ENCODE assay signal across 10 cellular contexts in the genomic region with DNA sequence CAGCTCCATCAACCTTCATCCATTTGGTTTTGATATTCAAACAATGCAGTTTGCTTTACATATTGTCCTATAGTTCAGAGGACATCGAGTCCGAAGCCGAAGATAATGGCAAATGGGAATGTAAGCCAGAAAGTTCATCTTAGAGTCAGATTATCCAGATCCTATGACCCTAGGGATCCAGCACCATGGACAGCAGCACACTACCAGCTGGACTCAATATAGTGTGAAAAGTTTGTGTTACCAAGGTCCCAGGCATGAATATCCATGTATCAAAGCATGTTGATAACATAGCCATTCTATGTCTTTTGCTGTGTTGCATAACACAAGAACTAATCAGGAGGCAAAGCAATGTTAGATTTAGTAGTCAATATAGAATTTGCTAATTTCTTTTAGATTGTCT. TPM values are rescaled to one million over a fixed set of nuclear protein-coding genes. Genes with fewer than 3 reads are reported as not detected.
A peak's percentile ranks its signal among the peaks of the same experiment; 100 is the strongest.
DNase-seq lines count a peak whose midpoint lies in the region; ATAC-seq, FAIRE-seq and TF ChIP-seq lines count a peak whose summit lies in the region.
"Had no signal": no experiment of that assay in that cellular context is flagged by ENCODE, and none has a peak within 500 bp of the region (broad histone marks: within the 10 kb centered on the region; RNA-seq: fewer than 3 reads in every experiment).

No MANE protein-coding gene starts in this region.

- H4K20me1 ChIP-seq in astrocyte (ENCODE audit: insufficient read depth, low read length) = no peaks in the 10 kb centered on the region

- 53% methylated on average over 3 of the region's 3 CpGs for WGBS in liver

- H3K4me3 ChIP-seq in astrocyte (ENCODE audit: insufficient read depth, low read depth, low read length) = no peak overlapping the region
- no peak overlapping the region for H3K4me3 ChIP-seq in liver (ENCODE audit: low read depth in 1 of 3, low read length in 3 of 3)
- no peak overlapping the region for H3K4me3 ChIP-seq in tibial artery

- no peak overlapping the region for H3K9ac ChIP-seq in astrocyte (ENCODE audit: low read length)
- H3K9ac ChIP-seq in liver (ENCODE audit: low read depth in 1 of 2, low read length in 2 of 2) = no peak overlapping the region

- no peak overlapping the region for H3K4me3 Mint-ChIP-seq in astrocyte (ENCODE audit: unreplicated experiment)
- H3K4me3 Mint-ChIP-seq in stimulated activated memory B cell treated with anti-CD40 and anti-IgM and Interleukin-4, amounts not matched to agents 10 μg/mL and 1 μg/mL and 100 μg/mL, for 72 hours = no peak overlapping the region
- H3K4me3 Mint-ChIP-seq in T-helper 2 cell treated with Interferon-gamma antibody and Interleukin-4, amounts not matched to agents 5 μg/mL and 100 μg/mL, for 36 hours = no peak overlapping the region

- H3K36me3 ChIP-seq in astrocyte (ENCODE audit: insufficient read depth, low read length) (no peaks in the 10 kb centered on the region), liver (ENCODE audit: control insufficient read depth in 4 of 4, insufficient read depth in 3 of 4, low read depth in 1 of 4, low read length in 3 of 4) (no peaks in the 10 kb centered on the region), tibial artery (no peaks in the 10 kb centered on the region)

- no peak for TF ChIP-seq POLR2A in GM12892 (IDR thresholded peaks at IDR 0.05; ENCODE audit: low read depth, low read length)

- no peaks in the 10 kb centered on the region for H3K9me3 ChIP-seq in astrocyte (ENCODE audit: insufficient read depth, low read depth, low read length)
- H3K9me3 ChIP-seq in liver (ENCODE audit: control insufficient read depth in 4 of 4, low read length in 3 of 4) = peaks cover 0 to 4% (median 0%) of the 10 kb centered on the region in 4 donors
- H3K9me3 ChIP-seq in tibial artery = no peaks in the 10 kb centered on the region

- H3K4me1 Mint-ChIP-seq in astrocyte (ENCODE audit: low read depth, unreplicated experiment) = no peaks in the 10 kb centered on the region
- H3K4me1 Mint-ChIP-seq in stimulated activated memory B cell treated with anti-CD40 and anti-IgM and Interleukin-4, amounts not matched to agents 10 μg/mL and 1 μg/mL and 100 μg/mL, for 72 hours = peaks cover 11% of the 10 kb centered on the region
- peaks cover 3% of the 10 kb centered on the region for H3K4me1 Mint-ChIP-seq in T-helper 2 cell treated with Interferon-gamma antibody and Interleukin-4, amounts not matched to agents 5 μg/mL and 100 μg/mL, for 36 hours (ENCODE audit: low read depth)

- TF ChIP-seq CTCF in astrocyte (IDR thresholded peaks at IDR 0.05; ENCODE audit: insufficient read depth, low read depth, low read length) = no peak
- no peak for TF ChIP-seq CTCF in liver (IDR thresholded peaks at IDR 0.05; ENCODE audit: low read depth, low read length, missing input control)
- TF ChIP-seq CTCF in tibial artery (IDR thresholded peaks at IDR 0.05) = no peak

- FAIRE-seq in GM12892 (lab: Jason Lieb, UNC) (peak; percentile 48), astrocyte (lab: Jason Lieb, UNC) (no peak)

- intact Hi-C loops in tibial artery (cut with DNase I; ENCODE audit: low total_unique reads) = no loop called here

- H3K79me2 ChIP-seq in astrocyte (ENCODE audit: insufficient read depth, low read length) = no peaks in the 10 kb centered on the region

- ATAC-seq in GM18907 (IDR thresholded peaks at IDR 0.05; ENCODE audit: unreplicated experiment) = no peak
- ATAC-seq in stimulated activated memory B cell treated with anti-CD40 and anti-IgM and Interleukin-4, amounts not matched to agents 10 μg/mL and 1 μg/mL and 100 μg/mL, for 72 hours = no peak

- no peak for DNase-seq in GM12892 (ENCODE audit: insufficient read length)
- peak; percentile 25 for DNase-seq in M059J (ENCODE audit: low read depth)
- DNase-seq in astrocyte (ENCODE audit: low read depth) = peak; percentile 9
- DNase-seq in T-helper 2 cell treated with Interferon-gamma antibody and Interleukin-4, amounts not matched to agents 5 μg/mL and 100 μg/mL, for 36 hours (ENCODE audit: low spot score) = no peak
- DNase-seq in tibial artery = no peak
- DNase-seq: NCI-H2107 had no signal

- H3K27me3 ChIP-seq in astrocyte (ENCODE audit: insufficient read depth, low read length) = no peaks in the 10 kb centered on the region
- peaks cover 0 to 2% (median 0%) of the 10 kb centered on the region in 4 donors for H3K27me3 ChIP-seq in liver (ENCODE audit: control insufficient read depth in 4 of 4, insufficient read depth in 4 of 4, low read length in 3 of 4)
- H3K27me3 ChIP-seq in tibial artery = peaks cover 0 to 10% of the 10 kb centered on the region in 2 donors

- H3K4me1 ChIP-seq in astrocyte (ENCODE audit: insufficient read depth, low read length) = no peaks in the 10 kb centered on the region
- no peaks in the 10 kb centered on the region for H3K4me1 ChIP-seq in liver (ENCODE audit: control insufficient read depth in 4 of 4, insufficient read depth in 4 of 4, low read length in 3 of 4)
- H3K4me1 ChIP-seq in tibial artery = no peaks in the 10 kb centered on the region

- no peak overlapping the region for H3K27ac Mint-ChIP-seq in astrocyte (ENCODE audit: unreplicated experiment)
- no peak overlapping the region for H3K27ac Mint-ChIP-seq in stimulated activated memory B cell treated with anti-CD40 and anti-IgM and Interleukin-4, amounts not matched to agents 10 μg/mL and 1 μg/mL and 100 μg/mL, for 72 hours
- no peak overlapping the region for H3K27ac Mint-ChIP-seq in T-helper 2 cell treated with Interferon-gamma antibody and Interleukin-4, amounts not matched to agents 5 μg/mL and 100 μg/mL, for 36 hours

- H3K27me3 Mint-ChIP-seq in astrocyte (ENCODE audit: low read depth, unreplicated experiment) = peaks cover 53% of the 10 kb centered on the region
- H3K27me3 Mint-ChIP-seq in stimulated activated memory B cell treated with anti-CD40 and anti-IgM and Interleukin-4, amounts not matched to agents 10 μg/mL and 1 μg/mL and 100 μg/mL, for 72 hours = peaks cover 1% of the 10 kb centered on the region
- peaks cover 13% of the 10 kb centered on the region for H3K27me3 Mint-ChIP-seq in T-helper 2 cell treated with Interferon-gamma antibody and Interleukin-4, amounts not matched to agents 5 μg/mL and 100 μg/mL, for 36 hours (ENCODE audit: low read depth)

- no peaks in the 10 kb centered on the region for H3K9me3 Mint-ChIP-seq in astrocyte (ENCODE audit: unreplicated experiment)
- H3K9me3 Mint-ChIP-seq in stimulated activated memory B cell treated with anti-CD40 and anti-IgM and Interleukin-4, amounts not matched to agents 10 μg/mL and 1 μg/mL and 100 μg/mL, for 72 hours = no peaks in the 10 kb centered on the region
- H3K9me3 Mint-ChIP-seq in T-helper 2 cell treated with Interferon-gamma antibody and Interleukin-4, amounts not matched to agents 5 μg/mL and 100 μg/mL, for 36 hours = no peaks in the 10 kb centered on the region

- no peaks in the 10 kb centered on the region for H3K36me3 Mint-ChIP-seq in astrocyte (ENCODE audit: low read depth, unreplicated experiment)
- H3K36me3 Mint-ChIP-seq in stimulated activated memory B cell treated with anti-CD40 and anti-IgM and Interleukin-4, amounts not matched to agents 10 μg/mL and 1 μg/mL and 100 μg/mL, for 72 hours = no peaks in the 10 kb centered on the region
- no peaks in the 10 kb centered on the region for H3K36me3 Mint-ChIP-seq in T-helper 2 cell treated with Interferon-gamma antibody and Interleukin-4, amounts not matched to agents 5 μg/mL and 100 μg/mL, for 36 hours (ENCODE audit: low read depth)

- H2AFZ ChIP-seq in astrocyte (ENCODE audit: low read depth, low read length) = no peak overlapping the region

- no peak for TF ChIP-seq RAD21 in liver (IDR thresholded peaks at IDR 0.05)

- H3K4me2 ChIP-seq in astrocyte (ENCODE audit: low read length) = no peak overlapping the region

- H3K27ac ChIP-seq in astrocyte (ENCODE audit: low read depth, low read length) (no peak overlapping the region), liver (ENCODE audit: low read depth in 1 of 2, low read length in 2 of 2) (no peak overlapping the region), tibial artery (no peak overlapping the region)
- H3K27ac ChIP-seq: VCaP had no signal

TF ChIP-seq in liver, 16 proteins besides CTCF, POLR2A, EP300 and RAD21:
- TF ChIP-seq, protein P1, sequence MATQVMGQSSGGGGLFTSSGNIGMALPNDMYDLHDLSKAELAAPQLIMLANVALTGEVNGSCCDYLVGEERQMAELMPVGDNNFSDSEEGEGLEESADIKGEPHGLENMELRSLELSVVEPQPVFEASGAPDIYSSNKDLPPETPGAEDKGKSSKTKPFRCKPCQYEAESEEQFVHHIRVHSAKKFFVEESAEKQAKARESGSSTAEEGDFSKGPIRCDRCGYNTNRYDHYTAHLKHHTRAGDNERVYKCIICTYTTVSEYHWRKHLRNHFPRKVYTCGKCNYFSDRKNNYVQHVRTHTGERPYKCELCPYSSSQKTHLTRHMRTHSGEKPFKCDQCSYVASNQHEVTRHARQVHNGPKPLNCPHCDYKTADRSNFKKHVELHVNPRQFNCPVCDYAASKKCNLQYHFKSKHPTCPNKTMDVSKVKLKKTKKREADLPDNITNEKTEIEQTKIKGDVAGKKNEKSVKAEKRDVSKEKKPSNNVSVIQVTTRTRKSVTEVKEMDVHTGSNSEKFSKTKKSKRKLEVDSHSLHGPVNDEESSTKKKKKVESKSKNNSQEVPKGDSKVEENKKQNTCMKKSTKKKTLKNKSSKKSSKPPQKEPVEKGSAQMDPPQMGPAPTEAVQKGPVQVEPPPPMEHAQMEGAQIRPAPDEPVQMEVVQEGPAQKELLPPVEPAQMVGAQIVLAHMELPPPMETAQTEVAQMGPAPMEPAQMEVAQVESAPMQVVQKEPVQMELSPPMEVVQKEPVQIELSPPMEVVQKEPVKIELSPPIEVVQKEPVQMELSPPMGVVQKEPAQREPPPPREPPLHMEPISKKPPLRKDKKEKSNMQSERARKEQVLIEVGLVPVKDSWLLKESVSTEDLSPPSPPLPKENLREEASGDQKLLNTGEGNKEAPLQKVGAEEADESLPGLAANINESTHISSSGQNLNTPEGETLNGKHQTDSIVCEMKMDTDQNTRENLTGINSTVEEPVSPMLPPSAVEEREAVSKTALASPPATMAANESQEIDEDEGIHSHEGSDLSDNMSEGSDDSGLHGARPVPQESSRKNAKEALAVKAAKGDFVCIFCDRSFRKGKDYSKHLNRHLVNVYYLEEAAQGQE (IDR thresholded peaks at IDR 0.05) = peak; percentile 100
- TF ChIP-seq GABPA (IDR thresholded peaks at IDR 0.05 in 1 of 2, conservative IDR thresholded peaks at IDR 0.05 in 1 of 2) (no peak), RXRA (IDR thresholded peaks at IDR 0.05) (no peak)

RNA-seq across cellular contexts. Expression of a gene that starts 46.3 kb away (rescaled TPM):
- polyA plus RNA-seq in GM12892 (2012; ENCODE audit: missing spikeins) = not detected
- total RNA-seq in M059J (2014; rRNA removed; shearing (Covaris generic)) = not detected in 2 replicates
- total RNA-seq in astrocyte (not detected in 2 replicates), liver (not detected)
- polyA plus RNA-seq in liver = under 1 TPM; 0.02 to 0.18 TPM

Comparison
In these comparisons a context has a peak if more than half of its experiments do, and no peak if none do; other contexts are left out.
1. DNase-seq: peak in M059J (single experiment) and astrocyte (single experiment); none in GM12892 (single experiment), T-helper 2 cell treated with Interferon-gamma antibody and Interleukin-4, amounts not matched to agents 5 μg/mL and 100 μg/mL, for 36 hours (single experiment) and tibial artery (0 of 2).